Comparison of ENCODE assay signal across 16 cellular contexts in the genomic region with DNA sequence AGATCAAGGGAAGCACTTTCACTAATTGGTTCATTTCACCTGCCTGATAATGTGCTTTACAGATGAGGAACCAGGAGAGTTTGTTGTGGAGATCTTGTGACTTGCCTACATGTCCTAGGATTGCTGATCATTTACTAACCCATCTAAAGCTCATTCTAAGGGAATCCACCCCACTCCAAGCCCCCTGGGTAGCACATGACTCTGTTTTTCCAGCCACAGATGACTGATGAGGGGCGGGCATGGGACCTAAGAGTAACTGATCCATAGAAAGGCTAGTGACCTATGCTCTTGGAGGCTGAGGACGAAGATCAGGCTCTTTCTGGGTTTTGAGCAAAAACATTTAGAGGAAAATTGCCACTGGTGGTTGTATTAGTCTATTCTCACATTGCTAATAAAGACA.
DNase-seq lines count a peak whose midpoint lies in the region; ATAC-seq and TF ChIP-seq lines count a peak whose summit lies in the region.
"Had no signal": no experiment of that assay in that cellular context is flagged by ENCODE, and none has a peak within 500 bp of the region (broad histone marks: within the 10 kb centered on the region; RNA-seq: fewer than 3 reads in every experiment).

No MANE protein-coding gene starts in this region.

- TF ChIP-seq CTCF in glutamatergic neuron (IDR thresholded peaks at IDR 0.05; ENCODE audit: partially characterized antibody, unreplicated experiment) (no peak), brain microvascular endothelial cell (IDR thresholded peaks at IDR 0.05; ENCODE audit: low read depth, low read length, missing control alignments) (no peak)

- peaks cover 16% of the 10 kb centered on the region for H3K4me1 Mint-ChIP-seq in glutamatergic neuron (ENCODE audit: low read depth, unreplicated experiment)
- H3K4me1 Mint-ChIP-seq: activated CD4-positive, alpha-beta T cell treated with anti-CD3 and anti-CD28 coated beads, Interleukin-2, amount 10 ng/mL, durations not matched to agents 24 days and 14 days; stimulated activated effector memory CD8-positive, alpha-beta T cell treated with anti-CD3 and anti-CD28 coated beads, Interleukin-12 subunit alpha, Interleukin-12 subunit beta, amount 100 ng/mL, for 72 hours had no signal

- H3K36me3 ChIP-seq in brain microvascular endothelial cell (replicated peaks), result no peaks in the 10 kb centered on the region

- in situ Hi-C loops in brain microvascular endothelial cell (cut with HindIII; ENCODE audit: low pct_ligation_motif_present, low sequenced_read_pairs), result no loop called here

- H3K4me3 ChIP-seq in brain microvascular endothelial cell (ENCODE audit: low read depth, low read length), result no peak overlapping the region

- peak; percentile 15 for ATAC-seq in GM18505 (IDR thresholded peaks at IDR 0.05; ENCODE audit: unreplicated experiment)
- peak; percentile 7 for ATAC-seq in GM19467 (IDR thresholded peaks at IDR 0.05; ENCODE audit: unreplicated experiment)
- ATAC-seq in HG02884 (IDR thresholded peaks at IDR 0.05; ENCODE audit: unreplicated experiment), result peak; percentile 20
- ATAC-seq in HG03457 (IDR thresholded peaks at IDR 0.05; ENCODE audit: unreplicated experiment), result peak; percentile 35
- ATAC-seq in GM19452 (IDR thresholded peaks at IDR 0.05; ENCODE audit: unreplicated experiment), result no peak
- ATAC-seq: Panc1 had no signal

- H3K27ac ChIP-seq in brain microvascular endothelial cell, result no peak overlapping the region
- H3K27ac ChIP-seq: foreskin keratinocyte had no signal

- no peak overlapping the region for H3K27ac Mint-ChIP-seq in glutamatergic neuron (ENCODE audit: unreplicated experiment)
- H3K27ac Mint-ChIP-seq: activated CD4-positive, alpha-beta T cell treated with anti-CD3 and anti-CD28 coated beads, Interleukin-2, amount 10 ng/mL, durations not matched to agents 24 days and 14 days; activated T-helper 2 cell treated with anti-CD3 and anti-CD28 coated beads, Interferon-gamma antibody, Interleukin-2, Interleukin-4, amounts not matched to agents 10 μg/mL and 5 μg/mL and 100 μg/mL, durations not matched to agents 14 hours and 24 hours and 36 hours; stimulated activated effector memory CD8-positive, alpha-beta T cell treated with anti-CD3 and anti-CD28 coated beads, Interleukin-12 subunit alpha, Interleukin-12 subunit beta, amount 100 ng/mL, for 72 hours had no signal

- H3K4me3 Mint-ChIP-seq in glutamatergic neuron (ENCODE audit: unreplicated experiment), result no peak overlapping the region
- H3K4me3 Mint-ChIP-seq: activated CD4-positive, alpha-beta T cell treated with anti-CD3 and anti-CD28 coated beads, Interleukin-2, amount 10 ng/mL, durations not matched to agents 24 days and 14 days; stimulated activated effector memory CD8-positive, alpha-beta T cell treated with anti-CD3 and anti-CD28 coated beads, Interleukin-12 subunit alpha, Interleukin-12 subunit beta, amount 100 ng/mL, for 72 hours had no signal

- peaks cover 8% of the 10 kb centered on the region for H3K27me3 Mint-ChIP-seq in glutamatergic neuron (ENCODE audit: unreplicated experiment)
- H3K27me3 Mint-ChIP-seq: activated CD4-positive, alpha-beta T cell treated with anti-CD3 and anti-CD28 coated beads, Interleukin-2, amount 10 ng/mL, durations not matched to agents 24 days and 14 days had no signal

- H3K9me3 Mint-ChIP-seq in glutamatergic neuron (ENCODE audit: unreplicated experiment), result peaks cover 3% of the 10 kb centered on the region
- H3K9me3 Mint-ChIP-seq: activated CD4-positive, alpha-beta T cell treated with anti-CD3 and anti-CD28 coated beads, Interleukin-2, amount 10 ng/mL, durations not matched to agents 24 days and 14 days; activated T-helper 2 cell treated with anti-CD3 and anti-CD28 coated beads, Interferon-gamma antibody, Interleukin-2, Interleukin-4, amounts not matched to agents 10 μg/mL and 5 μg/mL and 100 μg/mL, durations not matched to agents 14 hours and 24 hours and 36 hours; stimulated activated effector memory CD8-positive, alpha-beta T cell treated with anti-CD3 and anti-CD28 coated beads, Interleukin-12 subunit alpha, Interleukin-12 subunit beta, amount 100 ng/mL, for 72 hours had no signal

- no peak for TF ChIP-seq POLR2A in GM18505 (IDR thresholded peaks at IDR 0.05; ENCODE audit: borderline replicate concordance, extremely low read depth, insufficient read depth, insufficient read length)

- no peaks in the 10 kb centered on the region for H3K27me3 ChIP-seq in brain microvascular endothelial cell (replicated peaks)
- H3K27me3 ChIP-seq: foreskin keratinocyte had no signal

- H3K36me3 Mint-ChIP-seq in glutamatergic neuron (ENCODE audit: unreplicated experiment), result no peaks in the 10 kb centered on the region
- H3K36me3 Mint-ChIP-seq: stimulated activated effector memory CD8-positive, alpha-beta T cell treated with anti-CD3 and anti-CD28 coated beads, Interleukin-12 subunit alpha, Interleukin-12 subunit beta, amount 100 ng/mL, for 72 hours had no signal

- DNase-seq in glutamatergic neuron (no peak), brain microvascular endothelial cell (no peak)
- no peak for DNase-seq in stimulated activated CD8-positive, alpha-beta memory T cell treated with anti-CD3 and anti-CD28 coated beads, Interleukin-4, amount 100 ng/mL, for 48 hours
- DNase-seq: activated CD4-positive, alpha-beta T cell treated with anti-CD3 and anti-CD28 coated beads, Interleukin-2, amount 10 ng/mL, durations not matched to agents 24 days and 14 days; effector memory CD4-positive, alpha-beta T cell; foreskin keratinocyte; stimulated activated CD4-positive, alpha-beta T cell treated with anti-CD3 and anti-CD28 coated beads, Interleukin-2, amount 100 ng/mL, for 24 hours; T-helper 1 cell had no signal
